In genomic region chr22:20703414-20703806, GRCh38 we compare ENCODE assay signal across 8 cellular contexts.
DNase-seq lines count a peak whose midpoint lies in the region; ATAC-seq and TF ChIP-seq lines count a peak whose summit lies in the region.
"Not testable (repeated sequence)": the region's sequence is repeated elsewhere in the genome, so short reads cannot be mapped to it uniquely, and the experiment has no call there.

No MANE protein-coding gene starts in this region.

- H3K4me1 ChIP-seq in PC-9 (replicated peaks; ENCODE audit: insufficient read depth); naive thymus-derived CD4-positive, alpha-beta T cell (ENCODE audit: control insufficient read depth in 2 of 2, insufficient read depth in 2 of 2, low read length in 2 of 2): not testable (repeated sequence)
- H3K4me1 ChIP-seq in suprapubic skin: peaks cover 11% of the 10 kb centered on the region

- not testable (repeated sequence) for H2AFZ ChIP-seq in PC-9

- not testable (repeated sequence) for TF ChIP-seq POLR2A in suprapubic skin (IDR thresholded peaks at IDR 0.05)

- peak overlapping the region in 3 of 9 donors; percentile 70 to 99 (median 71) for H3K27ac Mint-ChIP-seq in naive thymus-derived CD4-positive, alpha-beta T cell

- ATAC-seq in GM21529 (IDR thresholded peaks at IDR 0.05; ENCODE audit: unreplicated experiment): peak; percentile 17
- peak; percentile 8 for ATAC-seq in HG03060 (IDR thresholded peaks at IDR 0.05; ENCODE audit: low read depth, unreplicated experiment)
- ATAC-seq in esophagus mucosa: peak; percentile 55
- peak; percentile 23 for ATAC-seq in naive thymus-derived CD4-positive, alpha-beta T cell

- H3K79me2 ChIP-seq in PC-9 (ENCODE audit: low read depth): not testable (repeated sequence)

- not testable (repeated sequence) for H3K27ac ChIP-seq in PC-9; naive thymus-derived CD4-positive, alpha-beta T cell (ENCODE audit: low read depth, low read length); suprapubic skin

- peak overlapping the region; percentile 87 to 99 (median 96) for H3K4me3 Mint-ChIP-seq in naive thymus-derived CD4-positive, alpha-beta T cell

- H3K4me1 Mint-ChIP-seq in naive thymus-derived CD4-positive, alpha-beta T cell: peaks cover 10 to 25% (median 14%) of the 10 kb centered on the region in 7 donors

- peak overlapping the region; percentile 27; the same call in 1 of the 2 replicates for H3K4me3 ChIP-seq in GM12865 (ENCODE audit: low read depth, low read length)
- H3K4me3 ChIP-seq in PC-9: peak overlapping the region; percentile 38; the same call in 1 of the 2 replicates
- H3K4me3 ChIP-seq in naive thymus-derived CD4-positive, alpha-beta T cell (ENCODE audit: low read length): not testable (repeated sequence)
- peak overlapping the region; percentile 58 for H3K4me3 ChIP-seq in suprapubic skin

- H4K20me1 ChIP-seq in PC-9 (ENCODE audit: insufficient read depth): not testable (repeated sequence)

- not testable (repeated sequence) for H3K9me2 ChIP-seq in PC-9 (ENCODE audit: insufficient read depth)

- WGBS in suprapubic skin: no CpG with 5 or more reads among the region's 25 CpGs

- H3K27me3 ChIP-seq in PC-9 (ENCODE audit: insufficient read depth, low read depth); naive thymus-derived CD4-positive, alpha-beta T cell (ENCODE audit: control insufficient read depth in 2 of 2, insufficient read depth in 2 of 2, low read length in 2 of 2); suprapubic skin: not testable (repeated sequence)

- not testable (repeated sequence) for TF ChIP-seq CTCF in GM12865 (IDR thresholded peaks at IDR 0.05; ENCODE audit: insufficient read depth, low read depth, low read length, missing control alignments); PC-9 (conservative IDR thresholded peaks at IDR 0.05); suprapubic skin (IDR thresholded peaks at IDR 0.05)

- not testable (repeated sequence) for TF ChIP-seq EP300 in suprapubic skin (IDR thresholded peaks at IDR 0.05)

- not testable (repeated sequence) for H3F3A ChIP-seq in PC-9 (ENCODE audit: insufficient read depth, low read depth)

- POLR2A ChIA-PET in PC-9 (lab: Charles Lee; ENCODE audit: unreplicated experiment): not testable (repeated sequence)
- POLR2A ChIA-PET in naive thymus-derived CD4-positive, alpha-beta T cell (lab: Charles Lee): interaction anchor here (1.0 to 2.1 kb wide), 8 partner anchors 133 to 309 kb away, joined by 3 to 16 read pairs (median 6); partner anchors contain the start of gene ZNF74

- DNase-seq in GM12865 (ENCODE audit: low read depth); PC-9: not testable (repeated sequence)
- peak; percentile 58 for DNase-seq in activated effector memory CD4-positive, alpha-beta T cell treated with Interleukin-2 at 50 U/mL for 16 hours
- peak in 3 of 9 donors; percentile 56 to 77 (median 69) for DNase-seq in naive thymus-derived CD4-positive, alpha-beta T cell
- DNase-seq in suprapubic skin (ENCODE audit: low spot score in 2 of 2): peak in 1 of 2 donors; percentile 78

- CTCF ChIA-PET in PC-9 (lab: Charles Lee): interaction anchor here (0.5 kb wide), 1 partner anchor 15 kb away, joined by 7 read pairs; no protein-coding TSS in a partner anchor
- CTCF ChIA-PET in naive thymus-derived CD4-positive, alpha-beta T cell (lab: Charles Lee): not testable (repeated sequence)

- H3K4me2 ChIP-seq in PC-9: peak overlapping the region; percentile 67; the same call in 1 of the 2 replicates

- BruUV-seq in PC-9 (replicated peaks; lab: Mats Ljungman, UMichigan): not testable (repeated sequence)

- not testable (repeated sequence) for H3K36me3 Mint-ChIP-seq in naive thymus-derived CD4-positive, alpha-beta T cell

- peaks cover 0 to 24% (median 0%) of the 10 kb centered on the region in 5 donors for H3K27me3 Mint-ChIP-seq in naive thymus-derived CD4-positive, alpha-beta T cell

- intact Hi-C loops in PC-9 (cut with micrococcal nuclease; ENCODE audit: unreplicated experiment): loop anchor here (5.0 kb wide), 1 partner anchor 136 kb away; no protein-coding TSS in a partner anchor
- intact Hi-C loops in naive thymus-derived CD4-positive, alpha-beta T cell (cut with micrococcal nuclease): loop anchor here (2.0 to 10.0 kb wide), 9 partner anchors 39 to 409 kb away; partner anchors contain the start of genes DGCR6L (in 1 of the 2), PI4KA (in 1 of the 2), SNAP29 (in 1 of the 2) and THAP7 (in 1 of the 2)

- not testable (repeated sequence) for H3K9me3 Mint-ChIP-seq in naive thymus-derived CD4-positive, alpha-beta T cell

- H3K36me3 ChIP-seq in PC-9 (ENCODE audit: low read depth); naive thymus-derived CD4-positive, alpha-beta T cell (ENCODE audit: control insufficient read depth in 2 of 3, insufficient read depth in 3 of 3, low read length in 3 of 3); suprapubic skin: not testable (repeated sequence)

- not testable (repeated sequence) for H3K9me3 ChIP-seq in PC-9 (ENCODE audit: insufficient read depth, low read depth); naive thymus-derived CD4-positive, alpha-beta T cell (ENCODE audit: control insufficient read depth in 2 of 3, low read length in 3 of 3); suprapubic skin
